Comparison of ENCODE assay signal across 8 cellular contexts in the genomic region with DNA sequence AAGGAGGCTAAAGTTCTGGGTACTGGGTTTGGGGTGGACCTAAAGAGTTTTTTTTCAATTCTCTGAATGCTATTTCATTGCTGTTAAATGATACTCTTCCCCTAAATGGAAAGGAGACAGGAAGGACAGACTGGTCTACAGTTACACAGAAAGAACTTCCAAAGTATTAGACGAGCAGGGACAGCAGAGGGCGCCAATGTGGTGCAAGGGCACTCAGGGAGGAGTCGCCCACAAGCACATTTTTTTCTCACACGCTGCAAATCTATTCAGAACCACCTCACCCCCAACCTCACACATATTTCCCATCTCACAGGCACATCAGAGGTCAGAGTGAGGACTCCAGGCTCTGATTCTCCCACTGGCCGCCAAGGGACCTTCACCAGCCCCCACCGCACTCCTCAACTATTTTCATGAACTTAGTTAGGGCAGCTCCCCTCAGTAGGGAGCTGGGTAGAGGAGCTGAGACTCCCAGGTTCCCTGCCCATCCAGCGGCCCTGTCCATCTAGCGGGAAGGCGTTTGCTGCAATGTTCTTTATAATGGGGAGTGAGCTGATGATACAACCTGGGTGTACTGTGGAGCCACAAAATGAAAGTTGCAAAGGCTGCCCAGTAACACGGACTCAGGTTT. TPM values are rescaled to one million over a fixed set of nuclear protein-coding genes. Genes with fewer than 3 reads are reported as not detected.
DNase-seq lines count a peak whose midpoint lies in the region; ATAC-seq, FAIRE-seq and TF ChIP-seq lines count a peak whose summit lies in the region.

No MANE protein-coding gene starts in this region.

- peak; percentile 79 for FAIRE-seq in A549 (lab: Jason Lieb, UNC)

- TF ChIP-seq RAD21 in A549 (conservative IDR thresholded peaks at IDR 0.05 in 1 of 2, IDR thresholded peaks at IDR 0.05 in 1 of 2): peak; percentile 86 to 93

- H3K27ac ChIP-seq in A549 (peak overlapping the region in 1 of 2 experiments; percentile 64; a peak in 3 of 6 replicates), SJSA1 (no peak overlapping the region), thoracic aorta (no peak overlapping the region)

- CTCF ChIA-PET in A549 (lab: Yijun Ruan, JAX): interaction anchor here (0.6 to 10.1 kb wide), 41 partner anchors 12 to 498 kb away, joined by 3 to 150 read pairs (median 4); a partner anchor contains a TSS

- POLR2A ChIA-PET in A549 (lab: Yijun Ruan, JAX): interaction anchor here (0.6 kb wide), 1 partner anchor 249 kb away, joined by 3 read pairs; a partner anchor contains a TSS

- TF ChIP-seq EP300 in A549 (IDR thresholded peaks at IDR 0.05): no peak

- peak overlapping the region; percentile 66 for H3K4me2 ChIP-seq in A549

- peaks cover 33% of the 10 kb centered on the region for H3K27me3 ChIP-seq in SJSA1 (replicated peaks)
- peaks cover 15% of the 10 kb centered on the region for H3K27me3 ChIP-seq in thoracic aorta (replicated peaks; ENCODE audit: insufficient read depth)

- H3K4me1 ChIP-seq in A549: peaks cover 21% of the 10 kb centered on the region
- H3K4me1 ChIP-seq in SJSA1 (replicated peaks): peaks cover 31% of the 10 kb centered on the region
- peaks cover 0 to 36% of the 10 kb centered on the region in 2 donors for H3K4me1 ChIP-seq in thoracic aorta (ENCODE audit: control insufficient read depth in 1 of 2, low read depth in 2 of 2)

- H3K36me3 ChIP-seq in SJSA1 (no peaks in the 10 kb centered on the region), thoracic aorta (no peaks in the 10 kb centered on the region)

- TF ChIP-seq POLR2A in A549 (IDR thresholded peaks at IDR 0.05; ENCODE audit: low read length): no peak
- no peak for TF ChIP-seq POLR2A in NB4 (IDR thresholded peaks at IDR 0.05; ENCODE audit: extremely low read depth, insufficient read length)

- ATAC-seq in A549: peak; percentile 79 to 88
- peak; percentile 69 for ATAC-seq in GM18909 (IDR thresholded peaks at IDR 0.05; ENCODE audit: poor library complexity, unreplicated experiment)
- ATAC-seq in omental fat pad (ENCODE audit: low FRiP score): peak; percentile 64
- no peak for ATAC-seq in thoracic aorta (ENCODE audit: insufficient number of reproducible peaks, low FRiP score, low read depth)

- peak overlapping the region; percentile 17; the same call in 1 of the 3 replicates for H3K4me3 ChIP-seq in A549
- H3K4me3 ChIP-seq in NB4 (ENCODE audit: low read depth, low read length): no peak overlapping the region
- peak overlapping the region; percentile 27; the same call in 1 of the 2 replicates for H3K4me3 ChIP-seq in SJSA1
- H3K4me3 ChIP-seq in thoracic aorta: peak overlapping the region; percentile 24

- TF ChIP-seq CTCF in A549 (IDR thresholded peaks at IDR 0.05): peak; percentile 94
- peak; percentile 77 for TF ChIP-seq CTCF in NB4 (IDR thresholded peaks at IDR 0.05; ENCODE audit: low read depth, low read length)
- no peak for TF ChIP-seq CTCF in omental fat pad (IDR thresholded peaks at IDR 0.05)
- peak; percentile 58 for TF ChIP-seq CTCF in thoracic aorta (IDR thresholded peaks at IDR 0.05)

- DNase-seq in A549 (ENCODE audit: low read depth in 1 of 2, low spot score in 1 of 2) (peak; percentile 80 to 91), NB4 (ENCODE audit: low read depth) (peak; percentile 86), SJSA1 (ENCODE audit: low read depth in 1 of 2, low spot score in 2 of 2) (peak; percentile 87 to 93), germinal center (ENCODE audit: low spot score) (peak; percentile 50), omental fat pad (ENCODE audit: low spot score) (peak; percentile 91), thoracic aorta (ENCODE audit: low spot score) (peak; percentile 47)
- DNase-seq in activated gamma-delta T cell treated with anti-CD3 and anti-CD28 coated beads, Interleukin-2, amount 50 U/mL, for 16 hours (ENCODE audit: low read depth): peak; percentile 58

- WGBS in A549 (ENCODE audit: missing lambda C conversion rate): 12% methylated on average over 10 of the region's 10 CpGs

- H3K9me3 ChIP-seq in A549 (no peaks in the 10 kb centered on the region), SJSA1 (replicated peaks) (peaks cover 4% of the 10 kb centered on the region), thoracic aorta (no peaks in the 10 kb centered on the region)

TF ChIP-seq in A549, 52 proteins besides CTCF, POLR2A, EP300 and RAD21:
- no peak for TF ChIP-seq FOSL2 (IDR thresholded peaks at IDR 0.05)
- no peak for TF ChIP-seq FOSL2 (CRISPR knock-in tag; IDR thresholded peaks at IDR 0.05)
- TF ChIP-seq, protein P1, sequence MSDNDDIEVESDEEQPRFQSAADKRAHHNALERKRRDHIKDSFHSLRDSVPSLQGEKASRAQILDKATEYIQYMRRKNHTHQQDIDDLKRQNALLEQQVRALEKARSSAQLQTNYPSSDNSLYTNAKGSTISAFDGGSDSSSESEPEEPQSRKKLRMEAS (IDR thresholded peaks at IDR 0.05): peak; percentile 64
- peak; percentile 94 for TF ChIP-seq SMC3 (IDR thresholded peaks at IDR 0.05)
- TF ChIP-seq JUN (IDR thresholded peaks at IDR 0.05): no peak
- TF ChIP-seq CEBPB (IDR thresholded peaks at IDR 0.05): no peak
- TF ChIP-seq, protein P2, sequence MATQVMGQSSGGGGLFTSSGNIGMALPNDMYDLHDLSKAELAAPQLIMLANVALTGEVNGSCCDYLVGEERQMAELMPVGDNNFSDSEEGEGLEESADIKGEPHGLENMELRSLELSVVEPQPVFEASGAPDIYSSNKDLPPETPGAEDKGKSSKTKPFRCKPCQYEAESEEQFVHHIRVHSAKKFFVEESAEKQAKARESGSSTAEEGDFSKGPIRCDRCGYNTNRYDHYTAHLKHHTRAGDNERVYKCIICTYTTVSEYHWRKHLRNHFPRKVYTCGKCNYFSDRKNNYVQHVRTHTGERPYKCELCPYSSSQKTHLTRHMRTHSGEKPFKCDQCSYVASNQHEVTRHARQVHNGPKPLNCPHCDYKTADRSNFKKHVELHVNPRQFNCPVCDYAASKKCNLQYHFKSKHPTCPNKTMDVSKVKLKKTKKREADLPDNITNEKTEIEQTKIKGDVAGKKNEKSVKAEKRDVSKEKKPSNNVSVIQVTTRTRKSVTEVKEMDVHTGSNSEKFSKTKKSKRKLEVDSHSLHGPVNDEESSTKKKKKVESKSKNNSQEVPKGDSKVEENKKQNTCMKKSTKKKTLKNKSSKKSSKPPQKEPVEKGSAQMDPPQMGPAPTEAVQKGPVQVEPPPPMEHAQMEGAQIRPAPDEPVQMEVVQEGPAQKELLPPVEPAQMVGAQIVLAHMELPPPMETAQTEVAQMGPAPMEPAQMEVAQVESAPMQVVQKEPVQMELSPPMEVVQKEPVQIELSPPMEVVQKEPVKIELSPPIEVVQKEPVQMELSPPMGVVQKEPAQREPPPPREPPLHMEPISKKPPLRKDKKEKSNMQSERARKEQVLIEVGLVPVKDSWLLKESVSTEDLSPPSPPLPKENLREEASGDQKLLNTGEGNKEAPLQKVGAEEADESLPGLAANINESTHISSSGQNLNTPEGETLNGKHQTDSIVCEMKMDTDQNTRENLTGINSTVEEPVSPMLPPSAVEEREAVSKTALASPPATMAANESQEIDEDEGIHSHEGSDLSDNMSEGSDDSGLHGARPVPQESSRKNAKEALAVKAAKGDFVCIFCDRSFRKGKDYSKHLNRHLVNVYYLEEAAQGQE (IDR thresholded peaks at IDR 0.05): 0 out of 2 replicates have a peak, but pooled peaks have one; percentile 24

RNA-seq across cellular contexts. Expression of a gene that starts 6.8 kb away (rescaled TPM):
- polyA plus RNA-seq in A549 (2011; rRNA removed) (0.06 and 0.11 TPM in 2 replicates), A549 (2017; fragmentation: RNase III; extraction: RNeasy Plus Mini Kit Qiagen cat#74134 plus additional on column Dnase treatment) (0.11 TPM in 1 of 3 replicates, not detected in the others)
- polyA plus RNA-seq in A549 (2012; cell fraction: cytosol; rRNA removed): 0.05 and 0.07 TPM in 2 replicates
- 0.08 and 0.18 TPM in 2 replicates for polyA plus RNA-seq in A549 (2012; cell fraction: nucleus; rRNA removed)
- polyA minus RNA-seq in A549 (2011; rRNA and poly(A)+ RNA removed): not detected in 2 replicates
- total RNA-seq in SJSA1 (2014; rRNA removed; shearing (Covaris generic)): not detected in 2 replicates
- total RNA-seq in omental fat pad (100 to 1,000 TPM in 1 of 4 donors, 10 to 100 TPM in 2, 1 to 10 TPM in 1; 9.1 to 168 (median 56.6) TPM), thoracic aorta (1 to 10 TPM; 1.2 to 4.3 TPM)

Comparison
In these comparisons a context has a peak if more than half of its experiments do, and no peak if none do; other contexts are left out.
1. CTCF ChIP-seq: peak in A549 (single experiment), NB4 (single experiment) and thoracic aorta (single experiment); none in omental fat pad (0 of 3).
2. Peak in every context shown above with its lines, with median percentiles within 50 percentile points of each other: DNase-seq.